Comparison of ENCODE assay signal across 11 cellular contexts in the genomic region with DNA sequence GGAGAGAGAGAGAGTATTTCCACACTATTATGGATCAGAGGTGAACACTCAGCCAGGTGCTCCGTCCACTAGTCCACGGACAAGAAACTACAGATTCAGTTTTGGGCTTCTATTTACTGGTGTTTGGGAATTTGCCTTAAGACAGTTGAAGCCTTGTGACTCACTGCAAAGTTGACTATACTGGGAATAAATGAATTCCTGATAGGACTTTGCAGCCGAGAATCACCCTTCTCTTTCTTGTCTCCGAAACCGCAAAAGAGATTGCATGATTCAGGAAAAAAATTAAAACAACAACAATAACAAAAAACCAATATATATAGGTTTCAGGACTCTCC. TPM values are rescaled to one million over a fixed set of nuclear protein-coding genes. Genes with fewer than 3 reads are reported as not detected.
A peak's percentile ranks its signal among the peaks of the same experiment; 100 is the strongest.
DNase-seq lines count a peak whose midpoint lies in the region; ATAC-seq and TF ChIP-seq lines count a peak whose summit lies in the region.
"Had no signal": no experiment of that assay in that cellular context is flagged by ENCODE, and none has a peak within 500 bp of the region (broad histone marks: within the 10 kb centered on the region; RNA-seq: fewer than 3 reads in every experiment).

No MANE protein-coding gene starts in this region.

- no peaks in the 10 kb centered on the region for H3K79me2 ChIP-seq in mammary epithelial cell (ENCODE audit: insufficient read depth, low read length)

- no peaks in the 10 kb centered on the region for H4K20me1 ChIP-seq in mammary epithelial cell (ENCODE audit: insufficient read depth, low read length)

- TF ChIP-seq EP300 in transverse colon (IDR thresholded peaks at IDR 0.05; ENCODE audit: low read depth) = no peak

- no peak for ATAC-seq in heart right ventricle
- ATAC-seq in left cardiac atrium = no peak
- ATAC-seq: K562 had no signal

- H3K36me3 ChIP-seq in heart right ventricle (no peaks in the 10 kb centered on the region), mammary epithelial cell (ENCODE audit: insufficient read depth, low read length) (no peaks in the 10 kb centered on the region), liver (ENCODE audit: control insufficient read depth in 4 of 4, insufficient read depth in 3 of 4, low read depth in 1 of 4, low read length in 3 of 4) (no peaks in the 10 kb centered on the region), transverse colon (no peaks in the 10 kb centered on the region)

- 41 to 47% methylated on average over 5 of the region's 5 CpGs for WGBS in heart right ventricle, 2 donors
- WGBS in mammary epithelial cell (ENCODE audit: low coverage, missing lambda C conversion rate) = 63% methylated on average over 5 of the region's 5 CpGs
- WGBS in liver = 37% methylated on average over 5 of the region's 5 CpGs
- 21 to 63% methylated on average over 3 to 5 of the region's 5 CpGs for WGBS in transverse colon (ENCODE audit: low coverage in 1 of 2), 2 donors

- in situ Hi-C loops in mammary epithelial cell (cut with MboI; ENCODE audit: low sequenced_read_pairs in 2 of 2) = no loop called here
- in situ Hi-C loops in transverse colon (cut with MboI; ENCODE audit: low pct_ligation_motif_present in 1 of 4, low pct_unique_long_range_greater_than_20kb in 1 of 4, low sequenced_read_pairs in 3 of 4) = no loop called here

- dilution Hi-C loops in mammary epithelial cell (cut with HindIII; ENCODE audit: low sequenced_read_pairs) = no loop called here

- peaks cover 0 to 10% (median 0%) of the 10 kb centered on the region in 11 donors for H3K9me3 ChIP-seq in heart right ventricle
- no peaks in the 10 kb centered on the region for H3K9me3 ChIP-seq in mammary epithelial cell (replicated peaks; ENCODE audit: insufficient read depth, low read length)
- no peaks in the 10 kb centered on the region for H3K9me3 ChIP-seq in liver (ENCODE audit: control insufficient read depth in 4 of 4, low read length in 3 of 4)
- no peaks in the 10 kb centered on the region for H3K9me3 ChIP-seq in transverse colon

- H3K4me1 ChIP-seq in heart right ventricle (peaks cover 0 to 25% (median 11%) of the 10 kb centered on the region in 9 donors), mammary epithelial cell (ENCODE audit: insufficient read depth, low read length) (peaks cover 38% of the 10 kb centered on the region), liver (ENCODE audit: control insufficient read depth in 4 of 4, insufficient read depth in 4 of 4, low read length in 3 of 4) (peaks cover 0 to 25% (median 12%) of the 10 kb centered on the region in 4 donors), transverse colon (peaks cover 0 to 61% (median 39%) of the 10 kb centered on the region in 4 donors)

- TF ChIP-seq CTCF in heart right ventricle (IDR thresholded peaks at IDR 0.05) (no peak), mammary epithelial cell (conservative IDR thresholded peaks at IDR 0.05 in 1 of 2, IDR thresholded peaks at IDR 0.05 in 1 of 2; ENCODE audit: extremely low read depth in 1 of 2, insufficient read depth in 1 of 2, low read depth in 1 of 2, low read length in 2 of 2) (no peak), liver (IDR thresholded peaks at IDR 0.05; ENCODE audit: low read depth, low read length, missing input control) (no peak), transverse colon (IDR thresholded peaks at IDR 0.05) (no peak)

- intact Hi-C loops in heart right ventricle (cut with DNase I) (no loop called here), left cardiac atrium (cut with DNase I) (no loop called here), mammary epithelial cell (cut with micrococcal nuclease) (no loop called here), transverse colon (cut with DNase I; ENCODE audit: low total_unique reads) (no loop called here)

- peak overlapping the region; percentile 80 for H3K4me2 ChIP-seq in mammary epithelial cell (ENCODE audit: insufficient read depth, low read depth, low read length)

- H3K4me3 ChIP-seq in heart right ventricle (peak overlapping the region in 8 of 10 donors; percentile 41 to 57 (median 51)), mammary epithelial cell (replicated peaks in 1 of 3; ENCODE audit: insufficient read depth in 1 of 3, low read depth in 2 of 3, low read length in 3 of 3) (peak overlapping the region; percentile 25 to 62 (median 62)), liver (ENCODE audit: low read depth in 1 of 3, low read length in 3 of 3) (peak overlapping the region; percentile 34 to 73 (median 69)), transverse colon (peak overlapping the region; percentile 39 to 63 (median 53))
- H3K4me3 ChIP-seq: K562 had no signal

- TF ChIP-seq RAD21 in liver (IDR thresholded peaks at IDR 0.05) = no peak

- H3K9ac ChIP-seq in mammary epithelial cell (ENCODE audit: insufficient read depth, low read length) (peak overlapping the region; percentile 58), liver (ENCODE audit: low read depth in 1 of 2, low read length in 2 of 2) (peak overlapping the region; percentile 33 to 87)

- TF ChIP-seq POLR2A in transverse colon (IDR thresholded peaks at IDR 0.05) = no peak

- DNase-seq in heart right ventricle (no peak), left cardiac atrium (no peak), mammary epithelial cell (no peak), transverse colon (no peak), NCI-H2171 (lab: John Stamatoyannopoulos, UW) (no peak), SW480 (ENCODE audit: low spot score) (no peak), SHP77 (lab: John Stamatoyannopoulos, UW) (no peak)
- DNase-seq: CD4-positive, CD25-positive, alpha-beta regulatory T cell; SIG-M5 had no signal

- H2AFZ ChIP-seq in mammary epithelial cell (ENCODE audit: low read depth, low read length) = peak overlapping the region; percentile 85

- CTCF ChIA-PET in mammary epithelial cell (lab: Charles Lee; ENCODE audit: low non-redundant PET) = no interaction called here

- no TSS peak for BruUV-seq in mammary epithelial cell (replicated peaks; lab: Mats Ljungman, UMichigan)

- peaks cover 0 to 82% (median 52%) of the 10 kb centered on the region in 7 donors for H3K27me3 ChIP-seq in heart right ventricle
- H3K27me3 ChIP-seq in mammary epithelial cell (ENCODE audit: insufficient read depth, low read length) = no peaks in the 10 kb centered on the region
- no peaks in the 10 kb centered on the region for H3K27me3 ChIP-seq in liver (ENCODE audit: control insufficient read depth in 4 of 4, insufficient read depth in 4 of 4, low read length in 3 of 4)
- H3K27me3 ChIP-seq in transverse colon = peaks cover 18% of the 10 kb centered on the region

- H3K27ac ChIP-seq in heart right ventricle = no peak overlapping the region
- H3K27ac ChIP-seq in mammary epithelial cell (ENCODE audit: insufficient read depth, low read depth, low read length) = peak overlapping the region; percentile 0
- H3K27ac ChIP-seq in liver (ENCODE audit: low read depth in 1 of 2, low read length in 2 of 2) = peak overlapping the region; percentile 65 to 87
- peak overlapping the region; percentile 84 to 94 (median 89) for H3K27ac ChIP-seq in transverse colon

TF ChIP-seq in liver, 16 proteins besides CTCF, POLR2A, EP300 and RAD21 (continues in another document):
- TF ChIP-seq GABPA (IDR thresholded peaks at IDR 0.05 in 1 of 2, conservative IDR thresholded peaks at IDR 0.05 in 1 of 2) (no peak), FOXA2 (IDR thresholded peaks at IDR 0.05) (no peak), HNF4G (IDR thresholded peaks at IDR 0.05) (no peak), EGR1 (IDR thresholded peaks at IDR 0.05; ENCODE audit: low read depth in 2 of 2) (no peak), SP1 (IDR thresholded peaks at IDR 0.05) (no peak), FOXA1 (IDR thresholded peaks at IDR 0.05) (no peak)
- TF ChIP-seq, protein P1, sequence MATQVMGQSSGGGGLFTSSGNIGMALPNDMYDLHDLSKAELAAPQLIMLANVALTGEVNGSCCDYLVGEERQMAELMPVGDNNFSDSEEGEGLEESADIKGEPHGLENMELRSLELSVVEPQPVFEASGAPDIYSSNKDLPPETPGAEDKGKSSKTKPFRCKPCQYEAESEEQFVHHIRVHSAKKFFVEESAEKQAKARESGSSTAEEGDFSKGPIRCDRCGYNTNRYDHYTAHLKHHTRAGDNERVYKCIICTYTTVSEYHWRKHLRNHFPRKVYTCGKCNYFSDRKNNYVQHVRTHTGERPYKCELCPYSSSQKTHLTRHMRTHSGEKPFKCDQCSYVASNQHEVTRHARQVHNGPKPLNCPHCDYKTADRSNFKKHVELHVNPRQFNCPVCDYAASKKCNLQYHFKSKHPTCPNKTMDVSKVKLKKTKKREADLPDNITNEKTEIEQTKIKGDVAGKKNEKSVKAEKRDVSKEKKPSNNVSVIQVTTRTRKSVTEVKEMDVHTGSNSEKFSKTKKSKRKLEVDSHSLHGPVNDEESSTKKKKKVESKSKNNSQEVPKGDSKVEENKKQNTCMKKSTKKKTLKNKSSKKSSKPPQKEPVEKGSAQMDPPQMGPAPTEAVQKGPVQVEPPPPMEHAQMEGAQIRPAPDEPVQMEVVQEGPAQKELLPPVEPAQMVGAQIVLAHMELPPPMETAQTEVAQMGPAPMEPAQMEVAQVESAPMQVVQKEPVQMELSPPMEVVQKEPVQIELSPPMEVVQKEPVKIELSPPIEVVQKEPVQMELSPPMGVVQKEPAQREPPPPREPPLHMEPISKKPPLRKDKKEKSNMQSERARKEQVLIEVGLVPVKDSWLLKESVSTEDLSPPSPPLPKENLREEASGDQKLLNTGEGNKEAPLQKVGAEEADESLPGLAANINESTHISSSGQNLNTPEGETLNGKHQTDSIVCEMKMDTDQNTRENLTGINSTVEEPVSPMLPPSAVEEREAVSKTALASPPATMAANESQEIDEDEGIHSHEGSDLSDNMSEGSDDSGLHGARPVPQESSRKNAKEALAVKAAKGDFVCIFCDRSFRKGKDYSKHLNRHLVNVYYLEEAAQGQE (IDR thresholded peaks at IDR 0.05) = no peak

RNA-seq across cellular contexts. Expression of gene TMEM171, which starts 0.7 kb away (rescaled TPM):
- total RNA-seq in heart right ventricle = not detected
- under 1 TPM in 1 of 2 donors, not detected in 1; 0.03 TPM for polyA plus RNA-seq in heart right ventricle
- under 1 TPM in 1 of 2 donors, not detected in 1; 0.21 TPM for total RNA-seq in left cardiac atrium
- total RNA-seq in mammary epithelial cell = 1 to 10 TPM in 1 of 2 donors, under 1 TPM in 1; 0.83 to 2.6 TPM
- 6.0 TPM for polyA plus RNA-seq in mammary epithelial cell
- 2.7 TPM for polyA minus RNA-seq in mammary epithelial cell
- total RNA-seq in liver = 1 to 10 TPM in 1 of 2 donors, not detected in 1; 1.0 TPM
- polyA plus RNA-seq in liver = 1 to 10 TPM; 1.4 to 2.1 TPM
- total RNA-seq in transverse colon = 100 to 1,000 TPM in 2 of 4 donors, 10 to 100 TPM in 2; 32.8 to 179 (median 114) TPM
- total RNA-seq: CD4-positive, CD25-positive, alpha-beta regulatory T cell; K562 had no signal
- polyA plus RNA-seq: CD4-positive, CD25-positive, alpha-beta regulatory T cell had no signal

RNA-seq across cellular contexts. Expression of gene TMEM174, which starts 51.9 kb away (rescaled TPM):
- total RNA-seq in heart right ventricle = not detected
- not detected for polyA plus RNA-seq in heart right ventricle
- not detected for total RNA-seq in left cardiac atrium
- total RNA-seq in mammary epithelial cell = not detected
- polyA plus RNA-seq in mammary epithelial cell = not detected
- not detected for polyA minus RNA-seq in mammary epithelial cell
- total RNA-seq in liver = not detected
- polyA plus RNA-seq in liver = not detected
- total RNA-seq in transverse colon = under 1 TPM in 1 of 4 donors, not detected in 3; 0.64 TPM
- total RNA-seq: CD4-positive, CD25-positive, alpha-beta regulatory T cell; K562 had no signal
- polyA plus RNA-seq: CD4-positive, CD25-positive, alpha-beta regulatory T cell; K562 had no signal

Comparison
In these comparisons a context has a peak if more than half of its experiments do, and no peak if none do; other contexts are left out.
1. H3K27ac ChIP-seq: peak in mammary epithelial cell (single experiment), liver (2 of 2) and transverse colon (4 of 4); none in heart right ventricle (0 of 10).
2. RNA of gene TMEM171, which starts 0.7 kb away (total RNA-seq): 32.8 to 179 TPM in transverse colon; 0.83 to 2.6 TPM in mammary epithelial cell, 1.0 TPM in liver, 0.21 TPM in left cardiac atrium and not detected in heart right ventricle; every median in the first group is over 4 times any median in the second.
3. Peak in every context shown above with its lines, with median percentiles within 50 percentile points of each other: H3K4me3 ChIP-seq.